In the genomic region with DNA sequence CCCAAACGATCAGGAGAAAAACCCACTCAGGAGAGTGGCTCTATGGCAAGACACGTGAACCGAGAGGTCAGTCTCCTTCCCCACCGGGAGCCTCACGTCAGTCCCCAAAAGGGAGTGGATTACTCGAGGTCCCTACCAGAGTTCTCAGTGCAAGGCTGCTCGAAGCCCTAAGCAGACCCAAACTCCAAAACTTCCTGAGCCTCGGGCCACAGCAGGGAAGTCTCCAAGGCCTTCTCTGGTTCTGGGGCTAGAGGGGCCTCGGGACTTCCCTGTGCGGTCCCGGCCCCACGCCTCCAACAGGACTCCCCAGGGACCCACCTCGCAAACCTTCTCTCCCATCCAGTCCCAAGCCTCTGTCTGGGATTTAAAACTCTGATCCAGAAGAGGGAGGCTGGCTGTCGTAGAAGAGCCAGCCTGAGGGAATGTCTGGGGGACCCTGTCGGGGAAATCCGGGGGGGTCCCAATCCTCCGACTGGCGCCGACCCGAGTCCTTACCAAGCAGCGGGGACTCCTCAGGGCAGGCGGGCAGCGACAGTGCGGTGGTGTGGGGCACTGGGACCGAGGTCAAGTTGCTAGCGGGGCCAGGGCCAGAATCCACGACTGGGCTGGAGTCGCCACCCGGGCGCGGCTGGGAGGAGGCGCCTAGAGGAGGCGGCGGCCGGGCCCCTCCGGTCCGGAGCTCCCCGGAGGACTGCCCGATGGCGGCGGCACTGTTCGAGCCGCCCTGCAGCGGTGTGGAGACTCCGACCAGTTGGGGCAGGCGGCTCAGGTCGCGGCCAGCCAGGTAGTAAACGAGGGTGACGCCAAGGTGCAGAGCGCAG, we compare ENCODE assay signal across 8 cellular contexts. TPM values are rescaled to one million over a fixed set of nuclear protein-coding genes. Genes with fewer than 3 reads are reported as not detected.
DNase-seq lines count a peak whose midpoint lies in the region; ATAC-seq and TF ChIP-seq lines count a peak whose summit lies in the region.

No MANE protein-coding gene starts in this region.

- H3K4me3 ChIP-seq in colonic mucosa (peak overlapping the region; percentile 86), mesodermal cell (ENCODE audit: extremely low read depth, insufficient read depth, low read length, poor library complexity, severe bottlenecking) (peak overlapping the region; percentile 70), uterus (peak overlapping the region; percentile 75 to 93)

- intact Hi-C loops in colonic mucosa (cut with DNase I) = no loop called here
- intact Hi-C loops in uterus (cut with DNase I; ENCODE audit: low total_unique reads) = no loop called here

- ATAC-seq in HG02938 (IDR thresholded peaks at IDR 0.05; ENCODE audit: unreplicated experiment) = peak; percentile 3

- CTCF ChIA-PET in RWPE1 (lab: Yijun Ruan, JAX) = no interaction called here

- H3K27me3 ChIP-seq in colonic mucosa (no peaks in the 10 kb centered on the region), uterus (no peaks in the 10 kb centered on the region)

- TF ChIP-seq CTCF in RWPE1 (conservative IDR thresholded peaks at IDR 0.05; ENCODE audit: low read depth) (no peak), colonic mucosa (IDR thresholded peaks at IDR 0.05) (no peak), uterus (IDR thresholded peaks at IDR 0.05) (no peak)

- H3K4me1 ChIP-seq in colonic mucosa = peaks cover 28% of the 10 kb centered on the region
- peaks cover 42% of the 10 kb centered on the region for H3K4me1 ChIP-seq in mesodermal cell (ENCODE audit: control insufficient read depth, insufficient read depth, low read length, poor library complexity, severe bottlenecking)
- H3K4me1 ChIP-seq in uterus = peaks cover 6 to 24% of the 10 kb centered on the region in 2 donors

- H3K36me3 ChIP-seq in colonic mucosa (no peaks in the 10 kb centered on the region), mesodermal cell (ENCODE audit: control insufficient read depth, insufficient read depth, low read length) (no peaks in the 10 kb centered on the region), uterus (no peaks in the 10 kb centered on the region)

- TF ChIP-seq POLR2A in uterus (IDR thresholded peaks at IDR 0.05) = no peak

- 2 to 5% methylated on average over 41 to 44 of the region's 51 CpGs for WGBS in mesodermal cell (ENCODE audit: insufficient coverage in 2 of 2), 2 experiments

- H3K9ac ChIP-seq in colonic mucosa (ENCODE audit: low read depth in 2 of 2, low read length in 2 of 2) = peak overlapping the region; percentile 99

- POLR2A ChIA-PET in RWPE1 (lab: Yijun Ruan, JAX; ENCODE audit: low non-redundant PET) = interaction anchor here (0.8 to 1.0 kb wide), 2 partner anchors 15 kb away, joined by 4 to 5 read pairs; no protein-coding TSS in a partner anchor

- H3K9me3 ChIP-seq in colonic mucosa (no peaks in the 10 kb centered on the region), mesodermal cell (ENCODE audit: control insufficient read depth, low read length) (no peaks in the 10 kb centered on the region), uterus (no peaks in the 10 kb centered on the region)

- peak overlapping the region; percentile 96 for H3K27ac ChIP-seq in RWPE1
- H3K27ac ChIP-seq in colonic mucosa = peak overlapping the region; percentile 95
- peak overlapping the region; percentile 80 for H3K27ac ChIP-seq in mesodermal cell (ENCODE audit: low read depth, low read length, severe bottlenecking)
- peak overlapping the region; percentile 95 to 96 for H3K27ac ChIP-seq in uterus

- peak; percentile 56 for DNase-seq in NCI-H1092 (lab: John Stamatoyannopoulos, UW)
- no peak for DNase-seq in NCI-H1092 treated with DMSO at 0.1 percent for 48 hours (lab: John Stamatoyannopoulos, UW)
- no peak for DNase-seq in RWPE1 (ENCODE audit: low spot score)
- peak; percentile 64 for DNase-seq in colonic mucosa
- DNase-seq in uterus = peak in 1 of 2 donors; percentile 57
- DNase-seq in OCI-M2 (lab: John Stamatoyannopoulos, UW; ENCODE audit: unreplicated experiment) = no peak

RNA-seq across cellular contexts. Expression of a gene that starts 0.7 kb away (rescaled TPM):
- total RNA-seq in colonic mucosa = 10 to 100 TPM; 76.9 to 78.7 TPM
- 54.7 TPM for polyA plus RNA-seq in mesodermal cell (2013, experiment 1 of 2)
- 52.2 TPM for polyA plus RNA-seq in mesodermal cell (2013, experiment 2 of 2)
- 10 to 100 TPM; 13.1 to 66.3 (median 37.1) TPM for total RNA-seq in uterus

Comparison
In these comparisons a context has a peak if more than half of its experiments do, and no peak if none do; other contexts are left out.
1. DNase-seq: peak in NCI-H1092 (single experiment) and colonic mucosa (single experiment); none in NCI-H1092 treated with DMSO at 0.1 percent for 48 hours (single experiment), RWPE1 (single experiment) and OCI-M2 (single experiment).
2. Peak in every context shown above with its lines, with median percentiles within 50 percentile points of each other: H3K27ac ChIP-seq and H3K4me3 ChIP-seq.